ENCODE assay signal across 17 cellular contexts in genomic region chr15:69466733-69467132, GRCh38.
"Had no signal": no experiment of that assay in that cellular context is flagged by ENCODE, and none has a peak within 500 bp of the region (broad histone marks: within the 10 kb centered on the region; RNA-seq: fewer than 3 reads in every experiment).

No MANE protein-coding gene starts in this region.

- H3K36me3 ChIP-seq: gastroesophageal sphincter, right atrium auricular region, tibial artery, upper lobe of right lung had no signal

- H3K27me3 ChIP-seq: gastroesophageal sphincter, hepatocyte, right atrium auricular region, tibial artery, upper lobe of right lung had no signal

- H3K27ac Mint-ChIP-seq: activated CD4-positive, alpha-beta T cell treated with anti-CD3 and anti-CD28 coated beads for 36 hours; activated naive CD4-positive, alpha-beta T cell treated with anti-CD3 and anti-CD28 coated beads, Interleukin-2, amount 50 U/mL, for 72 hours; activated T-cell treated with anti-CD3 and anti-CD28 coated beads, Interleukin-2, amount 50 U/mL, for 72 hours; natural killer cell treated with Interleukin-12 subunit alpha and Interleukin-12 subunit beta and Interleukin-15 and Interleukin-18, amount 100 ng/mL, for 72 hours; stimulated activated memory B cell treated with anti-CD40 and anti-IgM and Interleukin-4, amounts not matched to agents 10 μg/mL and 1 μg/mL and 100 μg/mL, for 72 hours; stimulated activated naive CD8-positive, alpha-beta T cell treated with anti-CD3 and anti-CD28 coated beads, Interleukin-15, amount 100 ng/mL, for 72 hours had no signal

- ATAC-seq: activated CD4-positive, alpha-beta T cell treated with anti-CD3 and anti-CD28 coated beads for 36 hours; activated T-cell treated with anti-CD3 and anti-CD28 coated beads, Interleukin-2, amount 50 U/mL, for 72 hours; gastroesophageal sphincter; stimulated activated memory B cell treated with anti-CD40 and anti-IgM and Interleukin-4, amounts not matched to agents 10 μg/mL and 1 μg/mL and 100 μg/mL, for 72 hours; stimulated activated naive CD8-positive, alpha-beta T cell treated with anti-CD3 and anti-CD28 coated beads, Interleukin-15, amount 100 ng/mL, for 72 hours had no signal

- H3K9me3 ChIP-seq: gastroesophageal sphincter, right atrium auricular region, tibial artery, upper lobe of right lung had no signal

- H3K4me3 Mint-ChIP-seq: activated CD4-positive, alpha-beta T cell treated with anti-CD3 and anti-CD28 coated beads for 36 hours; activated T-cell treated with anti-CD3 and anti-CD28 coated beads, Interleukin-2, amount 50 U/mL, for 72 hours; natural killer cell treated with Interleukin-12 subunit alpha and Interleukin-12 subunit beta and Interleukin-15 and Interleukin-18, amount 100 ng/mL, for 72 hours; stimulated activated memory B cell treated with anti-CD40 and anti-IgM and Interleukin-4, amounts not matched to agents 10 μg/mL and 1 μg/mL and 100 μg/mL, for 72 hours; stimulated activated naive CD8-positive, alpha-beta T cell treated with anti-CD3 and anti-CD28 coated beads, Interleukin-15, amount 100 ng/mL, for 72 hours had no signal

- H3K27ac ChIP-seq: gastroesophageal sphincter, right atrium auricular region, tibial artery had no signal

- H3K27me3 Mint-ChIP-seq: activated CD4-positive, alpha-beta T cell treated with anti-CD3 and anti-CD28 coated beads for 36 hours; stimulated activated memory B cell treated with anti-CD40 and anti-IgM and Interleukin-4, amounts not matched to agents 10 μg/mL and 1 μg/mL and 100 μg/mL, for 72 hours; stimulated activated naive CD8-positive, alpha-beta T cell treated with anti-CD3 and anti-CD28 coated beads, Interleukin-15, amount 100 ng/mL, for 72 hours had no signal

- H3K36me3 Mint-ChIP-seq: natural killer cell treated with Interleukin-12 subunit alpha and Interleukin-12 subunit beta and Interleukin-15 and Interleukin-18, amount 100 ng/mL, for 72 hours; stimulated activated memory B cell treated with anti-CD40 and anti-IgM and Interleukin-4, amounts not matched to agents 10 μg/mL and 1 μg/mL and 100 μg/mL, for 72 hours had no signal

- H3K9me3 Mint-ChIP-seq: activated naive CD4-positive, alpha-beta T cell treated with anti-CD3 and anti-CD28 coated beads, Interleukin-2, amount 50 U/mL, for 72 hours; activated T-cell treated with anti-CD3 and anti-CD28 coated beads, Interleukin-2, amount 50 U/mL, for 72 hours; natural killer cell treated with Interleukin-12 subunit alpha and Interleukin-12 subunit beta and Interleukin-15 and Interleukin-18, amount 100 ng/mL, for 72 hours; stimulated activated memory B cell treated with anti-CD40 and anti-IgM and Interleukin-4, amounts not matched to agents 10 μg/mL and 1 μg/mL and 100 μg/mL, for 72 hours; stimulated activated naive CD8-positive, alpha-beta T cell treated with anti-CD3 and anti-CD28 coated beads, Interleukin-15, amount 100 ng/mL, for 72 hours had no signal

- H3K4me3 ChIP-seq: gastroesophageal sphincter, hepatocyte, right atrium auricular region, smooth muscle cell, tibial artery, upper lobe of right lung had no signal

- DNase-seq: activated CD4-positive, alpha-beta T cell treated with anti-CD3 and anti-CD28 coated beads for 36 hours; activated CD4-positive, alpha-beta T cell treated with anti-CD3 and anti-CD28 coated beads, Interleukin-2, amount 50 U/mL, for 4 hours; activated T-cell treated with anti-CD3 and anti-CD28 coated beads for 4 hours; dermis blood vessel endothelial cell; stimulated activated CD4-positive, alpha-beta T cell treated with anti-CD3 and anti-CD28 coated beads, Interleukin-4, amount 100 ng/mL, for 4 hours; stimulated activated CD8-positive, alpha-beta memory T cell treated with anti-CD3 and anti-CD28 coated beads, Interleukin-4, amount 100 ng/mL, for 48 hours; tibial artery; upper lobe of right lung had no signal
